In genomic region chr14:34629344-34629656, GRCh38 we compare ENCODE assay signal across 8 cellular contexts. TPM values are rescaled to one million over a fixed set of nuclear protein-coding genes. Genes with fewer than 3 reads are reported as not detected.
DNase-seq lines count a peak whose midpoint lies in the region; ATAC-seq and TF ChIP-seq lines count a peak whose summit lies in the region.

No MANE protein-coding gene starts in this region.

- H3K4me3 ChIP-seq in breast epithelium (peak overlapping the region; percentile 94 to 99 (median 94)), mucosa of rectum (ENCODE audit: low read length in 2 of 2) (peak overlapping the region; percentile 92 to 99)

- peak; percentile 8 for DNase-seq in HuH-7 (ENCODE audit: low spot score)
- DNase-seq in breast epithelium (ENCODE audit: low spot score in 2 of 2) = no peak
- no peak for DNase-seq in ecto neural progenitor cell (ENCODE audit: low spot score)
- no peak for DNase-seq in HK-2 (ENCODE audit: unreplicated experiment)
- no peak for DNase-seq in NCI-H748 (lab: John Stamatoyannopoulos, UW; ENCODE audit: unreplicated experiment)

- no peaks in the 10 kb centered on the region for H3K36me3 ChIP-seq in breast epithelium
- peaks cover 0 to 3% of the 10 kb centered on the region in 2 donors for H3K36me3 ChIP-seq in mucosa of rectum (ENCODE audit: control insufficient read depth in 2 of 2, insufficient read depth in 2 of 2, low read length in 2 of 2)

- ATAC-seq in GM18517 (IDR thresholded peaks at IDR 0.05; ENCODE audit: unreplicated experiment) (peak; percentile 9), GM19397 (IDR thresholded peaks at IDR 0.05; ENCODE audit: unreplicated experiment) (no peak)

- TF ChIP-seq CTCF in breast epithelium (IDR thresholded peaks at IDR 0.05) = no peak

- no peaks in the 10 kb centered on the region for H3K9me3 ChIP-seq in breast epithelium
- H3K9me3 ChIP-seq in mucosa of rectum (ENCODE audit: control insufficient read depth in 2 of 2, low read length in 2 of 2) = no peaks in the 10 kb centered on the region

- H3K27me3 ChIP-seq in breast epithelium = no peaks in the 10 kb centered on the region
- H3K27me3 ChIP-seq in mucosa of rectum (ENCODE audit: control insufficient read depth in 2 of 2, insufficient read depth in 2 of 2, low read length in 2 of 2) = no peaks in the 10 kb centered on the region

- H3K27ac ChIP-seq in breast epithelium (peak overlapping the region; percentile 96 to 97), mucosa of rectum (ENCODE audit: low read depth in 2 of 2, low read length in 2 of 2) (peak overlapping the region; percentile 95 to 96)

- TF ChIP-seq POLR2A in breast epithelium (IDR thresholded peaks at IDR 0.05) = no peak

- intact Hi-C loops in breast epithelium (cut with DNase I; ENCODE audit: low total_unique reads) = no loop called here

- H3K9ac ChIP-seq in mucosa of rectum (ENCODE audit: low read depth in 1 of 2, low read length in 2 of 2) = peak overlapping the region; percentile 93 to 99

- H3K4me1 ChIP-seq in breast epithelium (no peaks in the 10 kb centered on the region), mucosa of rectum (ENCODE audit: control insufficient read depth in 2 of 2, insufficient read depth in 2 of 2, low read length in 2 of 2) (peaks cover 0 to 5% of the 10 kb centered on the region in 2 donors)

RNA-seq across cellular contexts. Expression of gene SNX6, which starts 0.6 kb away (rescaled TPM):
- 100 to 1,000 TPM in 2 of 3 donors, 10 to 100 TPM in 1; 64.2 to 129 (median 127) TPM for total RNA-seq in breast epithelium
